Comparison of ENCODE assay signal across 1 cellular context in genomic region chr7:6158424-6159096, GRCh38.
TF ChIP-seq lines count a peak whose summit lies in the region.

No MANE protein-coding gene starts in this region.

TF ChIP-seq in K562, 482 proteins besides CTCF, POLR2A, EP300 and RAD21:
- TF ChIP-seq ZNF277 (CRISPR knock-in tag; IDR thresholded peaks at IDR 0.05; ENCODE audit: borderline replicate concordance) (no peak), POLR2G (IDR thresholded peaks at IDR 0.05; ENCODE audit: low read depth, low read length) (0 out of 2 replicates have a peak, but pooled peaks have one; percentile 28)
